In the genomic region with DNA sequence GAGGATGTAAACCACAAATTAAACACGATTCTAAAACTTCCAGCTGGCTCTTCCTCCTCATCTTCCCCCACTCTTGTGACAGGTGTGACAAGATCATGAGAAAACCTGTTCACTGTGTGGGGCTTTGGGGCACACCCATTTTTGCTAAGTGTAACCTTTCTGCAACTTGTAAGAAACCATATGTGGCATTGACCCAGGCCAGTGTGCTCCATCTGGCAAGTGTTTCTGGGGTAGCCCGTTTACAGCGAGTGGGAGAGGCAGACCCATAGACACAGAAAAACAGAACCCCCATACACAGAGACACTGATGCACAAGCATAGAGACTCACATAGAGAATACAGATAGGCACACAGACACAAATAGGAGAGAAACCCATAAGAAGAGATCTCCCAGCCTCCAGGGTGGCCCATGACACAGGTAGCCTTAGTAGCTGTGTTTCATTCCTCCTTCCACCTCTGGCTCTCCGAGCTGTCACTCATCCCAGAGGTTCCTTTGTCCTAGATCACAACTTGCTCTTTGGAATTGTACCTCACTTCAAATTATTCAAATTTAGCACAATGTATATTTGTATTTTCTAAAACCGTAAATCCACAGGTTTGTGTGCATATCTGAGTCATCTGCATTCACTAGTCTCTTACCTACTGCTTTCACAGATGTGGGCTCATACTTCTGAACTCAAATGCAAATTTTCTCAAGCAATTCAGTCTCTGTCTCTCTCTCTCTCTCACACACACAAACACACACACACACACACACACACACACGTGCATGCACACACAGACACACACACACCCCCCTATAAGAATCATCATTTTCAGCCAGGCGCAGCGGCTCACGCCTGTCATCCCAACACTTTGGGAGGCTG, we compare ENCODE assay signal across 9 cellular contexts.
DNase-seq lines count a peak whose midpoint lies in the region; ATAC-seq and TF ChIP-seq lines count a peak whose summit lies in the region.
"Had no signal": no experiment of that assay in that cellular context is flagged by ENCODE, and none has a peak within 500 bp of the region (broad histone marks: within the 10 kb centered on the region; RNA-seq: fewer than 3 reads in every experiment).

No MANE protein-coding gene starts in this region.

- no peaks in the 10 kb centered on the region for H3K36me3 Mint-ChIP-seq in WTC11

- H3K4me3 Mint-ChIP-seq in WTC11, result peak overlapping the region; percentile 23; the same call in 1 of the 2 replicates

- H3K27me3 Mint-ChIP-seq in WTC11 (ENCODE audit: low read depth), result no peaks in the 10 kb centered on the region

- CTCF ChIA-PET in WTC11 (lab: Charles Lee), result interaction anchor here (0.6 to 1.1 kb wide), 2 partner anchors 116 to 328 kb away, joined by 4 read pairs; no protein-coding TSS in a partner anchor

- no peaks in the 10 kb centered on the region for H3K36me3 ChIP-seq in neutrophil
- H3K36me3 ChIP-seq: adrenal gland had no signal

- no peak for DNase-seq in WTC11 (ENCODE audit: low spot score)
- DNase-seq in SHP77 (lab: John Stamatoyannopoulos, UW), result no peak
- DNase-seq in omental fat pad (ENCODE audit: low spot score), result no peak
- no peak for DNase-seq in NCI-H1105 treated with DMSO at 0.1 percent for 48 hours (lab: John Stamatoyannopoulos, UW)

- TF ChIP-seq CTCF in WTC11 (IDR thresholded peaks at IDR 0.05) (no peak), neutrophil (IDR thresholded peaks at IDR 0.05) (no peak), omental fat pad (IDR thresholded peaks at IDR 0.05) (no peak)

- H3K9me3 ChIP-seq in neutrophil, result no peaks in the 10 kb centered on the region
- H3K9me3 ChIP-seq: adrenal gland had no signal

- POLR2A ChIA-PET in WTC11 (lab: Charles Lee), result interaction anchor here (0.5 kb wide), 1 partner anchor 114 kb away, joined by 3 read pairs; the partner anchor contains the start of gene SH3KBP1

- ATAC-seq in GM18909 (IDR thresholded peaks at IDR 0.05; ENCODE audit: poor library complexity, unreplicated experiment) (peak; percentile 38), HG03025 (IDR thresholded peaks at IDR 0.05; ENCODE audit: low FRiP score, unreplicated experiment) (peak; percentile 35), WTC11 (peak; percentile 26; the same call in 1 of the 2 replicates), omental fat pad (ENCODE audit: low FRiP score) (no peak), GM18505 (IDR thresholded peaks at IDR 0.05; ENCODE audit: unreplicated experiment) (no peak)

- no peak for TF ChIP-seq POLR2A in GM18505 (IDR thresholded peaks at IDR 0.05; ENCODE audit: borderline replicate concordance, extremely low read depth, insufficient read depth, insufficient read length)

- peaks cover 44% of the 10 kb centered on the region for H3K4me1 Mint-ChIP-seq in WTC11

- no peak overlapping the region for H3K4me3 ChIP-seq in neutrophil (ENCODE audit: low read depth in 1 of 2, low read length in 1 of 2)
- H3K4me3 ChIP-seq: adrenal gland had no signal

- no peaks in the 10 kb centered on the region for H3K27me3 ChIP-seq in neutrophil
- H3K27me3 ChIP-seq: adrenal gland had no signal

- peaks cover 38 to 44% of the 10 kb centered on the region in 2 experiments for H3K4me1 ChIP-seq in neutrophil (ENCODE audit: control insufficient read depth in 1 of 2, insufficient read depth in 1 of 2, low read depth in 1 of 2, low read length in 1 of 2)
- H3K4me1 ChIP-seq: adrenal gland had no signal

- H3K27ac ChIP-seq in neutrophil, result peak overlapping the region; percentile 65

- H3K9me3 Mint-ChIP-seq in WTC11, result no peaks in the 10 kb centered on the region

- peak overlapping the region; percentile 93 for H3K27ac Mint-ChIP-seq in WTC11

TF ChIP-seq in WTC11, 78 proteins besides CTCF, POLR2A, EP300 and RAD21 (continues in another document):
- TF ChIP-seq TEAD1 (CRISPR knock-in tag; IDR thresholded peaks at IDR 0.05) (no peak), IRF1 (CRISPR knock-in tag; IDR thresholded peaks at IDR 0.05) (no peak), TCF7 (CRISPR knock-in tag; IDR thresholded peaks at IDR 0.05; ENCODE audit: low read depth) (no peak), ERG (CRISPR knock-in tag; IDR thresholded peaks at IDR 0.05) (no peak), IRF2 (CRISPR knock-in tag; IDR thresholded peaks at IDR 0.05; ENCODE audit: borderline replicate concordance, low read depth) (no peak), ZNF219 (CRISPR knock-in tag; IDR thresholded peaks at IDR 0.05; ENCODE audit: borderline replicate concordance) (no peak), GTF2I (CRISPR knock-in tag; conservative IDR thresholded peaks at IDR 0.05) (no peak), JAZF1 (CRISPR knock-in tag; IDR thresholded peaks at IDR 0.05) (no peak), RELA (CRISPR knock-in tag; IDR thresholded peaks at IDR 0.05; ENCODE audit: borderline replicate concordance) (no peak), NFE2L1 (CRISPR knock-in tag; IDR thresholded peaks at IDR 0.05) (no peak), FOXJ3 (CRISPR knock-in tag; IDR thresholded peaks at IDR 0.05; ENCODE audit: borderline replicate concordance) (no peak)
- TF ChIP-seq, protein P1, sequence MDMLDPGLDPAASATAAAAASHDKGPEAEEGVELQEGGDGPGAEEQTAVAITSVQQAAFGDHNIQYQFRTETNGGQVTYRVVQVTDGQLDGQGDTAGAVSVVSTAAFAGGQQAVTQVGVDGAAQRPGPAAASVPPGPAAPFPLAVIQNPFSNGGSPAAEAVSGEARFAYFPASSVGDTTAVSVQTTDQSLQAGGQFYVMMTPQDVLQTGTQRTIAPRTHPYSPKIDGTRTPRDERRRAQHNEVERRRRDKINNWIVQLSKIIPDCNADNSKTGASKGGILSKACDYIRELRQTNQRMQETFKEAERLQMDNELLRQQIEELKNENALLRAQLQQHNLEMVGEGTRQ (CRISPR knock-in tag; IDR thresholded peaks at IDR 0.05), result no peak
- TF ChIP-seq, protein P2, sequence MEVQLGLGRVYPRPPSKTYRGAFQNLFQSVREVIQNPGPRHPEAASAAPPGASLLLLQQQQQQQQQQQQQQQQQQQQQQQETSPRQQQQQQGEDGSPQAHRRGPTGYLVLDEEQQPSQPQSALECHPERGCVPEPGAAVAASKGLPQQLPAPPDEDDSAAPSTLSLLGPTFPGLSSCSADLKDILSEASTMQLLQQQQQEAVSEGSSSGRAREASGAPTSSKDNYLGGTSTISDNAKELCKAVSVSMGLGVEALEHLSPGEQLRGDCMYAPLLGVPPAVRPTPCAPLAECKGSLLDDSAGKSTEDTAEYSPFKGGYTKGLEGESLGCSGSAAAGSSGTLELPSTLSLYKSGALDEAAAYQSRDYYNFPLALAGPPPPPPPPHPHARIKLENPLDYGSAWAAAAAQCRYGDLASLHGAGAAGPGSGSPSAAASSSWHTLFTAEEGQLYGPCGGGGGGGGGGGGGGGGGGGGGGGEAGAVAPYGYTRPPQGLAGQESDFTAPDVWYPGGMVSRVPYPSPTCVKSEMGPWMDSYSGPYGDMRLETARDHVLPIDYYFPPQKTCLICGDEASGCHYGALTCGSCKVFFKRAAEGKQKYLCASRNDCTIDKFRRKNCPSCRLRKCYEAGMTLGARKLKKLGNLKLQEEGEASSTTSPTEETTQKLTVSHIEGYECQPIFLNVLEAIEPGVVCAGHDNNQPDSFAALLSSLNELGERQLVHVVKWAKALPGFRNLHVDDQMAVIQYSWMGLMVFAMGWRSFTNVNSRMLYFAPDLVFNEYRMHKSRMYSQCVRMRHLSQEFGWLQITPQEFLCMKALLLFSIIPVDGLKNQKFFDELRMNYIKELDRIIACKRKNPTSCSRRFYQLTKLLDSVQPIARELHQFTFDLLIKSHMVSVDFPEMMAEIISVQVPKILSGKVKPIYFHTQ (CRISPR knock-in tag; IDR thresholded peaks at IDR 0.05), result no peak
- TF ChIP-seq, protein P3, sequence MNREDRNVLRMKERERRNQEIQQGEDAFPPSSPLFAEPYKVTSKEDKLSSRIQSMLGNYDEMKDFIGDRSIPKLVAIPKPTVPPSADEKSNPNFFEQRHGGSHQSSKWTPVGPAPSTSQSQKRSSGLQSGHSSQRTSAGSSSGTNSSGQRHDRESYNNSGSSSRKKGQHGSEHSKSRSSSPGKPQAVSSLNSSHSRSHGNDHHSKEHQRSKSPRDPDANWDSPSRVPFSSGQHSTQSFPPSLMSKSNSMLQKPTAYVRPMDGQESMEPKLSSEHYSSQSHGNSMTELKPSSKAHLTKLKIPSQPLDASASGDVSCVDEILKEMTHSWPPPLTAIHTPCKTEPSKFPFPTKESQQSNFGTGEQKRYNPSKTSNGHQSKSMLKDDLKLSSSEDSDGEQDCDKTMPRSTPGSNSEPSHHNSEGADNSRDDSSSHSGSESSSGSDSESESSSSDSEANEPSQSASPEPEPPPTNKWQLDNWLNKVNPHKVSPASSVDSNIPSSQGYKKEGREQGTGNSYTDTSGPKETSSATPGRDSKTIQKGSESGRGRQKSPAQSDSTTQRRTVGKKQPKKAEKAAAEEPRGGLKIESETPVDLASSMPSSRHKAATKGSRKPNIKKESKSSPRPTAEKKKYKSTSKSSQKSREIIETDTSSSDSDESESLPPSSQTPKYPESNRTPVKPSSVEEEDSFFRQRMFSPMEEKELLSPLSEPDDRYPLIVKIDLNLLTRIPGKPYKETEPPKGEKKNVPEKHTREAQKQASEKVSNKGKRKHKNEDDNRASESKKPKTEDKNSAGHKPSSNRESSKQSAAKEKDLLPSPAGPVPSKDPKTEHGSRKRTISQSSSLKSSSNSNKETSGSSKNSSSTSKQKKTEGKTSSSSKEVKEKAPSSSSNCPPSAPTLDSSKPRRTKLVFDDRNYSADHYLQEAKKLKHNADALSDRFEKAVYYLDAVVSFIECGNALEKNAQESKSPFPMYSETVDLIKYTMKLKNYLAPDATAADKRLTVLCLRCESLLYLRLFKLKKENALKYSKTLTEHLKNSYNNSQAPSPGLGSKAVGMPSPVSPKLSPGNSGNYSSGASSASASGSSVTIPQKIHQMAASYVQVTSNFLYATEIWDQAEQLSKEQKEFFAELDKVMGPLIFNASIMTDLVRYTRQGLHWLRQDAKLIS (CRISPR knock-in tag; IDR thresholded peaks at IDR 0.05; ENCODE audit: borderline replicate concordance), result no peak

Comparison
In these comparisons a context has a peak if more than half of its experiments do, and no peak if none do; other contexts are left out.
1. ATAC-seq: peak in GM18909 (single experiment), HG03025 (single experiment) and WTC11 (single experiment); none in omental fat pad (single experiment) and GM18505 (single experiment).